1 cellular context compared by ENCODE assay signal in genomic region chr1:160406131-160406968, GRCh38.
TF ChIP-seq lines count a peak whose summit lies in the region.

No MANE protein-coding gene starts in this region.

TF ChIP-seq in HCT116, 20 proteins besides CTCF, POLR2A, EP300 and RAD21 (continued from another document):
- TF ChIP-seq ELF1 (IDR thresholded peaks at IDR 0.05; ENCODE audit: borderline replicate concordance, low read depth) (no peak), CEBPB (IDR thresholded peaks at IDR 0.05; ENCODE audit: low read depth) (no peak), POLR2AphosphoS5 (IDR thresholded peaks at IDR 0.05; ENCODE audit: low read depth, low read length) (no peak), REST (IDR thresholded peaks at IDR 0.05; ENCODE audit: low read depth) (no peak), EZH2phosphoT487 (IDR thresholded peaks at IDR 0.05; ENCODE audit: borderline replicate concordance) (no peak), SP1 (IDR thresholded peaks at IDR 0.05; ENCODE audit: low read depth) (0 out of 2 replicates have a peak, but pooled peaks have one; percentile 19), ZFX (IDR thresholded peaks at IDR 0.05) (no peak), SIN3A (IDR thresholded peaks at IDR 0.05; ENCODE audit: low read depth) (no peak), TCF7L2 (IDR thresholded peaks at IDR 0.05; ENCODE audit: borderline replicate concordance, extremely low read depth, insufficient read depth, insufficient read length) (no peak), ZNF274 (IDR thresholded peaks at IDR 0.05; ENCODE audit: low read depth, low read length) (no peak), FOSL1 (IDR thresholded peaks at IDR 0.05; ENCODE audit: low read depth) (0 out of 2 replicates have a peak, but pooled peaks have one; percentile 33)
